In genomic region chr20:31719644-31720485, GRCh38 we compare ENCODE assay signal across 8 cellular contexts. TPM values are rescaled to one million over a fixed set of nuclear protein-coding genes. Genes with fewer than 3 reads are reported as not detected.
A peak's percentile ranks its signal among the peaks of the same experiment; 100 is the strongest.
DNase-seq lines count a peak whose midpoint lies in the region; ATAC-seq and TF ChIP-seq lines count a peak whose summit lies in the region.

No MANE protein-coding gene starts in this region.

- peak overlapping the region; percentile 88 to 97 (median 93) for H3K27ac Mint-ChIP-seq in CD4-positive, CD25-positive, alpha-beta regulatory T cell

- no peak for ATAC-seq in CD4-positive, CD25-positive, alpha-beta regulatory T cell (ENCODE audit: low read depth in 2 of 2)
- ATAC-seq in HG02840 (IDR thresholded peaks at IDR 0.05; ENCODE audit: low FRiP score, unreplicated experiment): no peak

- H3K9me3 Mint-ChIP-seq in CD4-positive, CD25-positive, alpha-beta regulatory T cell: no peaks in the 10 kb centered on the region

- no peaks in the 10 kb centered on the region for H3K36me3 ChIP-seq in CD4-positive, CD25-positive, alpha-beta regulatory T cell (ENCODE audit: control insufficient read depth, insufficient read depth, low read length)
- H3K36me3 ChIP-seq in KOPT-K1 (ENCODE audit: insufficient read depth, low read length) (peaks cover 69% of the 10 kb centered on the region), kidney epithelial cell (ENCODE audit: control insufficient read depth, insufficient read depth, low read length) (peaks cover 7% of the 10 kb centered on the region), stomach smooth muscle (ENCODE audit: control insufficient read depth in 2 of 2, insufficient read depth in 2 of 2, low read length in 2 of 2) (peaks cover 4 to 20% of the 10 kb centered on the region in 2 donors)

- peak overlapping the region; percentile 96 for H3K4me3 ChIP-seq in CD4-positive, CD25-positive, alpha-beta regulatory T cell (ENCODE audit: low read depth, low read length)
- H3K4me3 ChIP-seq in kidney epithelial cell (ENCODE audit: low read depth, low read length) (peak overlapping the region; percentile 75), stomach smooth muscle (ENCODE audit: low read length in 2 of 2) (peak overlapping the region; percentile 92 to 96)

- H3K9ac ChIP-seq in stomach smooth muscle (ENCODE audit: low read length in 2 of 2): no peak overlapping the region

- H3K36me3 Mint-ChIP-seq in CD4-positive, CD25-positive, alpha-beta regulatory T cell: peaks cover 20% of the 10 kb centered on the region

- no peaks in the 10 kb centered on the region for H3K9me3 ChIP-seq in CD4-positive, CD25-positive, alpha-beta regulatory T cell (ENCODE audit: control insufficient read depth in 2 of 2, low read length in 2 of 2)
- no peaks in the 10 kb centered on the region for H3K9me3 ChIP-seq in KOPT-K1 (ENCODE audit: insufficient read depth, low read length, poor library complexity, severe bottlenecking)
- H3K9me3 ChIP-seq in stomach smooth muscle (ENCODE audit: control insufficient read depth in 2 of 2, low read length in 2 of 2): no peaks in the 10 kb centered on the region

- H3K4me3 Mint-ChIP-seq in CD4-positive, CD25-positive, alpha-beta regulatory T cell: peak overlapping the region; percentile 79 to 97 (median 96)

- H3K4me1 Mint-ChIP-seq in CD4-positive, CD25-positive, alpha-beta regulatory T cell: peaks cover 23 to 75% (median 57%) of the 10 kb centered on the region in 4 donors

- peak overlapping the region; percentile 95 for H3K27ac ChIP-seq in CD4-positive, CD25-positive, alpha-beta regulatory T cell (ENCODE audit: insufficient read depth, low read length, poor library complexity, severe bottlenecking)
- H3K27ac ChIP-seq in KOPT-K1 (ENCODE audit: low read depth, low read length, poor library complexity, severe bottlenecking) (peak overlapping the region; percentile 98), stomach smooth muscle (ENCODE audit: low read length) (no peak overlapping the region)

- peaks cover 77% of the 10 kb centered on the region for H3K4me1 ChIP-seq in CD4-positive, CD25-positive, alpha-beta regulatory T cell (ENCODE audit: control insufficient read depth, insufficient read depth, low read length, poor library complexity, severe bottlenecking)
- peaks cover 50% of the 10 kb centered on the region for H3K4me1 ChIP-seq in stomach smooth muscle (ENCODE audit: control insufficient read depth, insufficient read depth, low read length)

- no peak for DNase-seq in CD4-positive, CD25-positive, alpha-beta regulatory T cell
- peak in 36 of 58 donors; percentile 12 to 69 (median 39) for DNase-seq in anterior cingulate cortex (lab: John Stamatoyannopoulos, UW)
- peak; percentile 88 for DNase-seq in kidney epithelial cell (ENCODE audit: low read depth)
- no peak for DNase-seq in NK-92 treated with Interleukin-12 subunit alpha and Interleukin-12 subunit beta, amount 100 ng/mL, for 24 hours (lab: John Stamatoyannopoulos, UW)
- no peak for DNase-seq in NCI-H1930 (lab: John Stamatoyannopoulos, UW)

- no peaks in the 10 kb centered on the region for H3K27me3 Mint-ChIP-seq in CD4-positive, CD25-positive, alpha-beta regulatory T cell

- TF ChIP-seq CTCF in kidney epithelial cell (IDR thresholded peaks at IDR 0.05; ENCODE audit: insufficient read depth, low read length, poor library complexity, severe bottlenecking): no peak

- no peaks in the 10 kb centered on the region for H3K27me3 ChIP-seq in CD4-positive, CD25-positive, alpha-beta regulatory T cell (ENCODE audit: control insufficient read depth, insufficient read depth, low read length)
- H3K27me3 ChIP-seq in kidney epithelial cell (ENCODE audit: control insufficient read depth, insufficient read depth, low read length) (no peaks in the 10 kb centered on the region), stomach smooth muscle (ENCODE audit: control insufficient read depth in 1 of 2, insufficient read depth in 2 of 2, low read length in 2 of 2) (no peaks in the 10 kb centered on the region)

RNA-seq across cellular contexts. Expression of gene BCL2L1, which starts 2.8 kb away (rescaled TPM):
- 38.1 TPM for total RNA-seq in CD4-positive, CD25-positive, alpha-beta regulatory T cell
- 10 to 100 TPM; 15.5 to 19.6 (median 17.3) TPM for polyA plus RNA-seq in CD4-positive, CD25-positive, alpha-beta regulatory T cell
- total RNA-seq in kidney epithelial cell: 252 and 283 TPM in 2 replicates

RNA-seq across cellular contexts. Expression of gene TPX2, which starts 19.2 kb away (rescaled TPM):
- 5.4 TPM for total RNA-seq in CD4-positive, CD25-positive, alpha-beta regulatory T cell
- 1 to 10 TPM; 3.1 to 6.3 (median 3.8) TPM for polyA plus RNA-seq in CD4-positive, CD25-positive, alpha-beta regulatory T cell
- 16.0 and 16.1 TPM in 2 replicates for total RNA-seq in kidney epithelial cell

Comparison
In these comparisons a context has a peak if more than half of its experiments do, and no peak if none do; other contexts are left out.
1. DNase-seq: peak in anterior cingulate cortex (36 of 58) and kidney epithelial cell (single experiment); none in CD4-positive, CD25-positive, alpha-beta regulatory T cell (0 of 3), NK-92 treated with Interleukin-12 subunit alpha and Interleukin-12 subunit beta, amount 100 ng/mL, for 24 hours (single experiment) and NCI-H1930 (0 of 2).
2. Peak in every context shown above with its lines, with median percentiles within 50 percentile points of each other: H3K4me3 ChIP-seq.